ENCODE assay signal across 17 cellular contexts in the genomic region with DNA sequence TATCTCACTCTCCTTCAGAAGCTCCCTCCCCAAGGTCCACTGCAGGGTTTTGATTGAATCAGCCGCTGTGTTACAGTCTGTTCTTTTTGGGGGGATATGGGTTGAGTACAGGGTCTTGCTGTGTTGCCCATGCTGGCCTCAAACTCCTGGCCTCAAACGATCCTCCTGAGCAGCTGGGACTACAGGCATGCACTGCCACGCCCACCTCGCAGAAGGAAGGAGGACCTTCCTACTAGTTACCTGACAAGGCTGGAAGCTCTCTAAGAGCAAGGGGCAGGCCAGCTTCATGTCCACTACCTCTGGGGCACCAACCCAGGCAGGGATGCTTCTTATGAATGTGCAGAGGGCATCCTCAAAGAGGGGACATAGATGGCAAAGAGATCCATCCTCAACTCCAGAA. TPM values are rescaled to one million over a fixed set of nuclear protein-coding genes. Genes with fewer than 3 reads are reported as not detected.
DNase-seq lines count a peak whose midpoint lies in the region; ATAC-seq and TF ChIP-seq lines count a peak whose summit lies in the region.
"Had no signal": no experiment of that assay in that cellular context is flagged by ENCODE, and none has a peak within 500 bp of the region (broad histone marks: within the 10 kb centered on the region; RNA-seq: fewer than 3 reads in every experiment).

No MANE protein-coding gene starts in this region.

- peaks cover 3 to 76% (median 24%) of the 10 kb centered on the region in 4 donors for H3K4me1 ChIP-seq in tibial nerve
- H3K4me1 ChIP-seq: HAP-1 had no signal

- TF ChIP-seq CTCF in tibial nerve (IDR thresholded peaks at IDR 0.05) = no peak

- ATAC-seq in left cardiac atrium = no peak
- no peak for ATAC-seq in HG02885 (IDR thresholded peaks at IDR 0.05; ENCODE audit: poor library complexity, unreplicated experiment)
- ATAC-seq: CD8-positive, alpha-beta T cell; HepG2 had no signal

- WGBS in tibial nerve, 2 donors = 61 to 62% methylated on average over 4 of the region's 4 CpGs

- H3K4me3 ChIP-seq in tibial nerve = no peak overlapping the region
- H3K4me3 ChIP-seq: HAP-1 had no signal

- intact Hi-C loops in cardiac septum (cut with DNase I) (no loop called here), left cardiac atrium (cut with DNase I) (no loop called here)

- no peaks in the 10 kb centered on the region for H3K27me3 ChIP-seq in tibial nerve
- H3K27me3 ChIP-seq: BE2C had no signal

- H3K9me3 ChIP-seq in tibial nerve = peaks cover 0 to under 1% (median 0%) of the 10 kb centered on the region in 4 donors
- H3K9me3 ChIP-seq: BE2C, HAP-1 had no signal

- no peaks in the 10 kb centered on the region for H3K36me3 ChIP-seq in tibial nerve
- H3K36me3 ChIP-seq: BE2C, HAP-1 had no signal

- peak overlapping the region in 1 of 4 donors; percentile 5 for H3K27ac ChIP-seq in tibial nerve
- H3K27ac ChIP-seq: C4-2B had no signal

- no peak for TF ChIP-seq POLR2A in tibial nerve (IDR thresholded peaks at IDR 0.05)

- no peak for TF ChIP-seq EP300 in tibial nerve (IDR thresholded peaks at IDR 0.05)

- peak; percentile 19 for DNase-seq in cardiac septum (ENCODE audit: low spot score)
- no peak for DNase-seq in left cardiac atrium
- peak; percentile 12 for DNase-seq in NCI-H69 (lab: John Stamatoyannopoulos, UW)
- DNase-seq in islet precursor cell = peak; percentile 55
- peak; percentile 33 for DNase-seq in ureter (ENCODE audit: low spot score)
- no peak for DNase-seq in tibial nerve (ENCODE audit: low spot score in 2 of 2)
- DNase-seq: BE2C; CD8-positive, alpha-beta T cell; COR-L47; DND-41; GDM1; HFFc6 had no signal

RNA-seq across cellular contexts. Expression of gene MMP28, which starts 1.9 kb away (rescaled TPM):
- 1.2 TPM for total RNA-seq in cardiac septum
- 10 to 100 TPM in 1 of 2 donors, 1 to 10 TPM in 1; 5.0 to 10.3 TPM for total RNA-seq in left cardiac atrium
- total RNA-seq in ureter = 23.5 TPM
- total RNA-seq in tibial nerve = 100 to 1,000 TPM in 3 of 4 donors, 10 to 100 TPM in 1; 71.7 to 174 (median 136) TPM
- total RNA-seq: H1, HepG2, HFFc6 had no signal

RNA-seq across cellular contexts. Expression of gene TAF15, which starts 11.9 kb away (rescaled TPM):
- total RNA-seq in cardiac septum = 140 TPM
- total RNA-seq in left cardiac atrium = 100 to 1,000 TPM in 1 of 2 donors, 10 to 100 TPM in 1; 97.3 to 119 TPM
- total RNA-seq in ureter = 269 TPM
- total RNA-seq in tibial nerve = 100 to 1,000 TPM in 1 of 4 donors, 10 to 100 TPM in 3; 62.8 to 115 (median 88.4) TPM

RNA-seq across cellular contexts. Expression of gene C17orf50, which starts 36.7 kb away (rescaled TPM):
- total RNA-seq in cardiac septum (not detected), left cardiac atrium (not detected), ureter (not detected), tibial nerve (not detected)
- total RNA-seq: CD8-positive, alpha-beta T cell; H1; HepG2; HFFc6 had no signal

RNA-seq across cellular contexts. Expression of gene GAS2L2, which starts 44.3 kb away (rescaled TPM):
- total RNA-seq in cardiac septum (0.08 TPM), left cardiac atrium (1 to 10 TPM in 1 of 2 donors, under 1 TPM in 1; 0.47 to 1.1 TPM), ureter (not detected), tibial nerve (1 to 10 TPM in 3 of 4 donors, under 1 TPM in 1; 0.84 to 1.4 (median 1.1) TPM)
- total RNA-seq: HepG2, HFFc6 had no signal

Comparison
In these comparisons a context has a peak if more than half of its experiments do, and no peak if none do; other contexts are left out.
1. DNase-seq: peak in cardiac septum (single experiment), NCI-H69 (single experiment), islet precursor cell (single experiment) and ureter (single experiment); none in left cardiac atrium (single experiment) and tibial nerve (0 of 2).